11 cellular contexts compared by ENCODE assay signal in genomic region chr4:140300271-140300970, GRCh38.
A peak's percentile ranks its signal among the peaks of the same experiment; 100 is the strongest.
DNase-seq lines count a peak whose midpoint lies in the region; ATAC-seq, FAIRE-seq and TF ChIP-seq lines count a peak whose summit lies in the region.
"Had no signal": no experiment of that assay in that cellular context is flagged by ENCODE, and none has a peak within 500 bp of the region (broad histone marks: within the 10 kb centered on the region; RNA-seq: fewer than 3 reads in every experiment).

No MANE protein-coding gene starts in this region.

- H3K36me3 Mint-ChIP-seq in naive thymus-derived CD8-positive, alpha-beta T cell = no peaks in the 10 kb centered on the region
- no peaks in the 10 kb centered on the region for H3K36me3 Mint-ChIP-seq in activated T-cell treated with anti-CD3 and anti-CD28 coated beads, Interleukin-2, amount 50 U/mL, for 24 hours (ENCODE audit: low read depth)
- H3K36me3 Mint-ChIP-seq in immature natural killer cell = no peaks in the 10 kb centered on the region
- H3K36me3 Mint-ChIP-seq: activated naive CD8-positive, alpha-beta T cell had no signal

- H3K4me3 ChIP-seq in bronchial epithelial cell (ENCODE audit: low read depth, low read length) = no peak overlapping the region

- peaks cover 0 to 10% (median 4%) of the 10 kb centered on the region in 5 donors for H3K27me3 Mint-ChIP-seq in naive thymus-derived CD8-positive, alpha-beta T cell
- H3K27me3 Mint-ChIP-seq in activated T-cell treated with anti-CD3 and anti-CD28 coated beads, Interleukin-2, amount 50 U/mL, for 24 hours = peaks cover under 1% of the 10 kb centered on the region
- peaks cover 0 to 5% (median 5%) of the 10 kb centered on the region in 3 donors for H3K27me3 Mint-ChIP-seq in immature natural killer cell (ENCODE audit: low read depth in 3 of 3)
- H3K27me3 Mint-ChIP-seq: activated naive CD8-positive, alpha-beta T cell had no signal

- FAIRE-seq in bronchial epithelial cell (lab: Jason Lieb, UNC) = peak; percentile 66

- no peak for TF ChIP-seq CTCF in bronchial epithelial cell (IDR thresholded peaks at IDR 0.05; ENCODE audit: insufficient read depth, low read length, severe bottlenecking)

- no peaks in the 10 kb centered on the region for H3K9me3 Mint-ChIP-seq in naive thymus-derived CD8-positive, alpha-beta T cell
- no peaks in the 10 kb centered on the region for H3K9me3 Mint-ChIP-seq in activated T-cell treated with anti-CD3 and anti-CD28 coated beads, Interleukin-2, amount 50 U/mL, for 24 hours
- H3K9me3 Mint-ChIP-seq in immature natural killer cell = no peaks in the 10 kb centered on the region

- ATAC-seq in naive thymus-derived CD8-positive, alpha-beta T cell = no peak
- ATAC-seq: left colon had no signal

- no peaks in the 10 kb centered on the region for H3K4me1 Mint-ChIP-seq in naive thymus-derived CD8-positive, alpha-beta T cell
- peaks cover 2% of the 10 kb centered on the region for H3K4me1 Mint-ChIP-seq in activated T-cell treated with anti-CD3 and anti-CD28 coated beads, Interleukin-2, amount 50 U/mL, for 24 hours (ENCODE audit: low read depth)
- H3K4me1 Mint-ChIP-seq in immature natural killer cell = no peaks in the 10 kb centered on the region

- H3K36me3 ChIP-seq in bronchial epithelial cell (ENCODE audit: control insufficient read depth, insufficient read depth, low read length) = no peaks in the 10 kb centered on the region

- POLR2A ChIA-PET in naive thymus-derived CD8-positive, alpha-beta T cell (lab: Charles Lee) = interaction anchor here (0.7 kb wide), 1 partner anchor 8 kb away, joined by 3 read pairs; no protein-coding TSS in a partner anchor

- no peak overlapping the region for H3K27ac Mint-ChIP-seq in naive thymus-derived CD8-positive, alpha-beta T cell
- H3K27ac Mint-ChIP-seq in activated T-cell treated with anti-CD3 and anti-CD28 coated beads, Interleukin-2, amount 50 U/mL, for 24 hours = no peak overlapping the region
- H3K27ac Mint-ChIP-seq in immature natural killer cell = no peak overlapping the region
- H3K27ac Mint-ChIP-seq: activated naive CD8-positive, alpha-beta T cell had no signal

- DNase-seq in EH (ENCODE audit: low read depth) (peak; percentile 63), LoVo (ENCODE audit: low spot score) (peak; percentile 40), bronchial epithelial cell (ENCODE audit: low read depth) (peak; percentile 93), midbrain (lab: John Stamatoyannopoulos, UW) (peak; percentile 9), NCI-H1694 (lab: John Stamatoyannopoulos, UW) (no peak), immature natural killer cell (no peak)
- no peak for DNase-seq in naive thymus-derived CD8-positive, alpha-beta T cell
- no peak for DNase-seq in activated T-cell treated with anti-CD3 and anti-CD28 coated beads, Interleukin-2, amount 50 U/mL, for 24 hours
- DNase-seq: left colon, SHP77 had no signal

- no peak overlapping the region for H3K4me3 Mint-ChIP-seq in naive thymus-derived CD8-positive, alpha-beta T cell
- no peak overlapping the region for H3K4me3 Mint-ChIP-seq in activated T-cell treated with anti-CD3 and anti-CD28 coated beads, Interleukin-2, amount 50 U/mL, for 24 hours
- no peak overlapping the region for H3K4me3 Mint-ChIP-seq in immature natural killer cell
- H3K4me3 Mint-ChIP-seq: activated naive CD8-positive, alpha-beta T cell had no signal

- no peaks in the 10 kb centered on the region for H3K27me3 ChIP-seq in bronchial epithelial cell (ENCODE audit: control insufficient read depth, insufficient read depth, low read length)

Comparison
In these comparisons a context has a peak if more than half of its experiments do, and no peak if none do; other contexts are left out.
1. DNase-seq: peak in EH (single experiment), LoVo (single experiment), bronchial epithelial cell (single experiment) and midbrain (single experiment); none in NCI-H1694 (single experiment), naive thymus-derived CD8-positive, alpha-beta T cell (0 of 10), activated T-cell treated with anti-CD3 and anti-CD28 coated beads, Interleukin-2, amount 50 U/mL, for 24 hours (single experiment) and immature natural killer cell (0 of 3).